16 cellular contexts compared by ENCODE assay signal in the genomic region with DNA sequence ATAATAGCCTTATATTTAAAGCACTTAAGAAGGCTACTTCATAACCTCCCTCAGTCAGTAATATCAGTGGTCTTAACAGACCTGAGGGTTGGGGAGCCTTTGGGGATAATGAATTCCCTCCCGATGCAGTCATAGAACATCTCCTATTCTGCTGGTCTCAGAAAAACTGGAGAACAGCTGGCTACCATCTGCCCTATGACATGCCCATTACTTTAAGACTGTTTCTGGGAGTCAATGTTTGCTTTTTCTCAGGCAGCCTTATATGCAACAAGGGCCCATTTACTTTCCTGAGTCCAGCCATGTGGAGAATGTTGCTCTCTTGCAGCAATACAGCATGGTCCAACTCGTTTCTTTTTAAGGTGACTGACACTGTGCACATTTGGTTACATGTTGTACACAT.
"Had no signal": no experiment of that assay in that cellular context is flagged by ENCODE, and none has a peak within 500 bp of the region (broad histone marks: within the 10 kb centered on the region; RNA-seq: fewer than 3 reads in every experiment).

No MANE protein-coding gene starts in this region.

- H3K27me3 ChIP-seq: breast epithelium, right atrium auricular region, tibial artery had no signal

- H3K4me3 Mint-ChIP-seq: activated CD4-positive, alpha-beta memory T cell treated with anti-CD3 and anti-CD28 coated beads, Interleukin-2, amount 10 ng/mL, durations not matched to agents 7 days and 5 days; activated naive CD8-positive, alpha-beta T cell; mesothelial cell of epicardium; naive B cell; stimulated activated memory B cell treated with anti-CD40 and anti-IgM and Interleukin-4, amounts not matched to agents 10 μg/mL and 1 μg/mL and 100 μg/mL, for 72 hours had no signal

- H3K4me3 ChIP-seq: breast epithelium, right atrium auricular region, smooth muscle cell, tibial artery had no signal

- H3K9me3 ChIP-seq: breast epithelium, neutrophil, right atrium auricular region, tibial artery had no signal

- H3K27me3 Mint-ChIP-seq: activated naive CD8-positive, alpha-beta T cell had no signal

- ATAC-seq: stimulated activated memory B cell treated with anti-CD40 and anti-IgM and Interleukin-4, amounts not matched to agents 10 μg/mL and 1 μg/mL and 100 μg/mL, for 72 hours had no signal

- H3K9me3 Mint-ChIP-seq: activated CD4-positive, alpha-beta memory T cell treated with anti-CD3 and anti-CD28 coated beads, Interleukin-2, amount 10 ng/mL, durations not matched to agents 7 days and 5 days; mesothelial cell of epicardium; naive B cell; stimulated activated memory B cell treated with anti-CD40 and anti-IgM and Interleukin-4, amounts not matched to agents 10 μg/mL and 1 μg/mL and 100 μg/mL, for 72 hours had no signal

- H3K36me3 ChIP-seq: breast epithelium, neutrophil, right atrium auricular region, tibial artery had no signal

- H3K27ac ChIP-seq: breast epithelium, neutrophil, right atrium auricular region, tibial artery had no signal

- DNase-seq: activated CD4-positive, alpha-beta memory T cell treated with anti-CD3 and anti-CD28 coated beads, Interleukin-2, amount 10 ng/mL, durations not matched to agents 7 days and 5 days; activated gamma-delta T cell; activated T-cell treated with anti-CD3 and anti-CD28 coated beads, Interleukin-2, amount 50 U/mL, for 48 hours; aorta; hippocampal formation; naive B cell; posterior cingulate gyrus; T1000; tibial artery had no signal

- H3K36me3 Mint-ChIP-seq: mesothelial cell of epicardium; naive B cell; stimulated activated memory B cell treated with anti-CD40 and anti-IgM and Interleukin-4, amounts not matched to agents 10 μg/mL and 1 μg/mL and 100 μg/mL, for 72 hours had no signal

- H3K27ac Mint-ChIP-seq: activated CD4-positive, alpha-beta memory T cell treated with anti-CD3 and anti-CD28 coated beads, Interleukin-2, amount 10 ng/mL, durations not matched to agents 7 days and 5 days; activated naive CD8-positive, alpha-beta T cell; stimulated activated memory B cell treated with anti-CD40 and anti-IgM and Interleukin-4, amounts not matched to agents 10 μg/mL and 1 μg/mL and 100 μg/mL, for 72 hours had no signal

- H3K4me2 ChIP-seq: smooth muscle cell had no signal
